ENCODE assay signal across 1 cellular context in genomic region chr12:51590347-51591019, GRCh38.
TF ChIP-seq lines count a peak whose summit lies in the region.

No MANE protein-coding gene starts in this region.

TF ChIP-seq in Ishikawa, 13 proteins besides CTCF, POLR2A, EP300 and RAD21:
- TF ChIP-seq REST (IDR thresholded peaks at IDR 0.05; ENCODE audit: low read depth) (no peak), ZBTB7A (IDR thresholded peaks at IDR 0.05; ENCODE audit: low read depth) (peak; percentile 69; the same call in 1 of the 2 replicates), USF1 (IDR thresholded peaks at IDR 0.05) (no peak), TCF12 (IDR thresholded peaks at IDR 0.05; ENCODE audit: low read depth) (no peak), MAX (IDR thresholded peaks at IDR 0.05) (peak; percentile 37; the same call in 1 of the 2 replicates), NFIC (IDR thresholded peaks at IDR 0.05) (peak; percentile 69; the same call in 1 of the 2 replicates), TEAD4 (IDR thresholded peaks at IDR 0.05) (no peak), YY1 (IDR thresholded peaks at IDR 0.05; ENCODE audit: low read depth) (no peak), TAF1 (IDR thresholded peaks at IDR 0.05; ENCODE audit: low read depth) (no peak), FOXM1 (IDR thresholded peaks at IDR 0.05; ENCODE audit: borderline replicate concordance, low read depth) (no peak), EGR1 (IDR thresholded peaks at IDR 0.05) (peak; percentile 90), CEBPB (IDR thresholded peaks at IDR 0.05) (no peak)
